8 cellular contexts compared by ENCODE assay signal in the genomic region with DNA sequence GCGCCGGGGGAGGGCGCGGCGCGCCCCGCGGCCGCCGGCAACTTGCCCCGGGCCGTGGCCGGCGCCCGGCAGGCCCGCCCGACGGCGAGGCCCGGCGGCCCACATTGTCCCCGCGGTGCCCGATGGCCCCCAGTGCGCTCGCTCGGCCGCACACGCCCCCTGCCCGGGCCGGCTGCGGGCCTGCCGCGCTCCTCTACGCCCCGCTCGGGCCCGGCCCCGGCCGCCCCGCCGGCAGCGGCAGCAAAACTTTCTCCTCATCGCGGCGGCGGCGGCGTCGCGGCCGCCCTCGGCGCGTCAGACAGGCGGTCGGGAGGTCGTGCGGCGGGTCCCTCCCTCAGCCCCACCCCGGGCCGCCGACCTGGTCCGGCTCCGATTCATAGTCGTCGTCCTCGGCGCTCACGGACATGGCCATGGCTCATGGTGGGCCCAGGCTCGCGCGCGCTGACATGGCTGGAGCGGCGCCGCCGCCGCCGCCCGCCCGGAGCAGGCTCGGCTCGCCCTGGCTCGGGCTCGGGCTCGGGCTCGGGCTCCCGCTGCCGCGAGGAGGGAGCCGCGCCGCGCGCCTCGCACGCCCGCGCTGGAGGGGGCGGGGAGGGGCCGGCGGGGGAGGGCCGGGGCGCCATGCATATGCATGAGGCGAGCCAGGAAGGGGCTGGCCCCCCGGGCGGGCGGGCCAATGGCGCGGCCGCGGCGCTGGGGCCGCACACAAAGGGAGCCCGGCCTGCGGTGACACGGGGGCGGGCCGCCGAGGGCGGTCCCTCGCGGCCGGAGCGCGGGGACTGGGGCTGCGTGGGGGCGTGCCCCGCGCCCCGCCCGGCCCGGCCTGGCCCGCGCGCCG.
DNase-seq lines count a peak whose midpoint lies in the region; ATAC-seq and TF ChIP-seq lines count a peak whose summit lies in the region.

No MANE protein-coding gene starts in this region.

- intact Hi-C loops in PC-9 (cut with micrococcal nuclease; ENCODE audit: unreplicated experiment) = no loop called here
- intact Hi-C loops in activated T-helper 1 cell treated with anti-CD3 and anti-CD28 coated beads, Interleukin-12 subunit alpha, Interleukin-12 subunit beta, Interleukin-2, Interleukin-4 antibody, amounts not matched to agents 30 ng/mL and 10 ng/mL and 1 ng/mL, durations not matched to agents 14 hours and 24 hours and 36 hours (cut with micrococcal nuclease) = loop anchor here (1.0 kb wide), 3 partner anchors 67 to 205 kb away; partner anchors contain the start of gene RNF34

- H3K4me3 ChIP-seq in PC-9 = peak overlapping the region; percentile 60
- peak overlapping the region; percentile 60 for H3K4me3 ChIP-seq in fibroblast of pulmonary artery (replicated peaks; ENCODE audit: low read depth, low read length)
- H3K4me3 ChIP-seq in neural cell (ENCODE audit: low read length) = peak overlapping the region; percentile 73

- H3K27me3 Mint-ChIP-seq in activated T-helper 1 cell treated with anti-CD3 and anti-CD28 coated beads, Interleukin-12 subunit alpha, Interleukin-12 subunit beta, Interleukin-2, Interleukin-4 antibody, amounts not matched to agents 30 ng/mL and 10 ng/mL and 1 ng/mL, durations not matched to agents 14 hours and 24 hours and 36 hours (ENCODE audit: insufficient read depth) = peaks cover 8% of the 10 kb centered on the region

- POLR2A ChIA-PET in PC-9 (lab: Charles Lee; ENCODE audit: unreplicated experiment) = no interaction called here

- no peak overlapping the region for H3K4me3 Mint-ChIP-seq in activated T-helper 1 cell treated with anti-CD3 and anti-CD28 coated beads, Interleukin-12 subunit alpha, Interleukin-12 subunit beta, Interleukin-2, Interleukin-4 antibody, amounts not matched to agents 30 ng/mL and 10 ng/mL and 1 ng/mL, durations not matched to agents 14 hours and 24 hours and 36 hours

- no peaks in the 10 kb centered on the region for H3K9me3 ChIP-seq in PC-9 (ENCODE audit: insufficient read depth, low read depth)
- H3K9me3 ChIP-seq in neural cell (ENCODE audit: low read length) = no peaks in the 10 kb centered on the region

- TF ChIP-seq EP300 in neural cell (conservative IDR thresholded peaks at IDR 0.05; ENCODE audit: poor library complexity, severe bottlenecking) = no peak

- no peaks in the 10 kb centered on the region for H3K27me3 ChIP-seq in PC-9 (ENCODE audit: insufficient read depth, low read depth)
- H3K27me3 ChIP-seq in neural cell (ENCODE audit: insufficient read depth, low read depth, low read length) = no peaks in the 10 kb centered on the region

- no peaks in the 10 kb centered on the region for H3K9me3 Mint-ChIP-seq in activated T-helper 1 cell treated with anti-CD3 and anti-CD28 coated beads, Interleukin-12 subunit alpha, Interleukin-12 subunit beta, Interleukin-2, Interleukin-4 antibody, amounts not matched to agents 30 ng/mL and 10 ng/mL and 1 ng/mL, durations not matched to agents 14 hours and 24 hours and 36 hours

- H3K27ac ChIP-seq in PC-9 (no peak overlapping the region), neural cell (ENCODE audit: low read length) (peak overlapping the region; percentile 65)

- H3K36me3 ChIP-seq in PC-9 (ENCODE audit: low read depth) (no peaks in the 10 kb centered on the region), neural cell (ENCODE audit: insufficient read depth, low read length) (no peaks in the 10 kb centered on the region)

- H3K79me2 ChIP-seq in PC-9 (ENCODE audit: low read depth) (peaks cover 30% of the 10 kb centered on the region), neural cell (replicated peaks; ENCODE audit: insufficient read depth, low read length) (peaks cover 21% of the 10 kb centered on the region)

- peak overlapping the region; percentile 73 for H3K4me2 ChIP-seq in PC-9
- no peak overlapping the region for H3K4me2 ChIP-seq in neural cell (ENCODE audit: low read length)

- H3K4me1 Mint-ChIP-seq in activated T-helper 1 cell treated with anti-CD3 and anti-CD28 coated beads, Interleukin-12 subunit alpha, Interleukin-12 subunit beta, Interleukin-2, Interleukin-4 antibody, amounts not matched to agents 30 ng/mL and 10 ng/mL and 1 ng/mL, durations not matched to agents 14 hours and 24 hours and 36 hours (ENCODE audit: low read depth) = peaks cover 30% of the 10 kb centered on the region

- TF ChIP-seq CTCF in PC-9 (conservative IDR thresholded peaks at IDR 0.05) (no peak), fibroblast of pulmonary artery (IDR thresholded peaks at IDR 0.05; ENCODE audit: low read length, missing control alignments) (no peak), neural cell (IDR thresholded peaks at IDR 0.05; ENCODE audit: poor library complexity, severe bottlenecking) (no peak)

- peak; percentile 80 for ATAC-seq in GM21528 (IDR thresholded peaks at IDR 0.05; ENCODE audit: low FRiP score, unreplicated experiment)
- ATAC-seq in stimulated activated naive CD8-positive, alpha-beta T cell treated with anti-CD3 and anti-CD28 coated beads, Interleukin-15, Interleukin-2, amounts not matched to agents 100 U/mL and 50 U/mL, for 24 hours = peak; percentile 95

- H2AFZ ChIP-seq in PC-9 = no peak overlapping the region
- no peak overlapping the region for H2AFZ ChIP-seq in neural cell (ENCODE audit: low read depth, low read length)

- H3K27ac Mint-ChIP-seq in activated T-helper 1 cell treated with anti-CD3 and anti-CD28 coated beads, Interleukin-12 subunit alpha, Interleukin-12 subunit beta, Interleukin-2, Interleukin-4 antibody, amounts not matched to agents 30 ng/mL and 10 ng/mL and 1 ng/mL, durations not matched to agents 14 hours and 24 hours and 36 hours = no peak overlapping the region

- H3K4me1 ChIP-seq in PC-9 (replicated peaks; ENCODE audit: insufficient read depth) = peaks cover 8% of the 10 kb centered on the region

- TF ChIP-seq RAD21 in neural cell (conservative IDR thresholded peaks at IDR 0.05) = no peak

- H3F3A ChIP-seq in PC-9 (ENCODE audit: insufficient read depth, low read depth) (peaks cover 12% of the 10 kb centered on the region), neural cell (ENCODE audit: insufficient read depth, low read length, poor library complexity, severe bottlenecking) (peaks cover 7% of the 10 kb centered on the region)

- peak overlapping the region; percentile 79 for H3K9ac ChIP-seq in neural cell (ENCODE audit: low read length)

- H4K20me1 ChIP-seq in PC-9 (ENCODE audit: insufficient read depth) (peaks cover 12% of the 10 kb centered on the region), neural cell (ENCODE audit: insufficient read depth) (no peaks in the 10 kb centered on the region)

- no TSS peak for BruUV-seq in PC-9 (replicated peaks; lab: Mats Ljungman, UMichigan)

- H3K9me2 ChIP-seq in PC-9 (ENCODE audit: insufficient read depth) = no peaks in the 10 kb centered on the region
- no peaks in the 10 kb centered on the region for H3K9me2 ChIP-seq in neural cell (ENCODE audit: insufficient read depth, low read length)

- CTCF ChIA-PET in PC-9 (lab: Charles Lee) = interaction anchor here (0.6 kb wide), 1 partner anchor 216 kb away, joined by 3 read pairs; no protein-coding TSS in a partner anchor

- DNase-seq in DMS53 (lab: John Stamatoyannopoulos, UW) (peak; percentile 97), HuH-7 (ENCODE audit: low spot score) (peak; percentile 80), PC-9 (peak; percentile 61 to 95), fibroblast of pulmonary artery (ENCODE audit: low read depth) (peak; percentile 86)
- peak; percentile 88 for DNase-seq in activated T-helper 1 cell treated with anti-CD3 and anti-CD28 coated beads, Interleukin-12 subunit alpha, Interleukin-12 subunit beta, Interleukin-2, Interleukin-4 antibody, amounts not matched to agents 30 ng/mL and 10 ng/mL and 1 ng/mL, durations not matched to agents 14 hours and 24 hours and 36 hours (ENCODE audit: low spot score)
- peak; percentile 91 for DNase-seq in stimulated activated naive CD8-positive, alpha-beta T cell treated with anti-CD3 and anti-CD28 coated beads, Interleukin-15, Interleukin-2, amounts not matched to agents 100 U/mL and 50 U/mL, for 24 hours

- H3K36me3 Mint-ChIP-seq in activated T-helper 1 cell treated with anti-CD3 and anti-CD28 coated beads, Interleukin-12 subunit alpha, Interleukin-12 subunit beta, Interleukin-2, Interleukin-4 antibody, amounts not matched to agents 30 ng/mL and 10 ng/mL and 1 ng/mL, durations not matched to agents 14 hours and 24 hours and 36 hours (ENCODE audit: low read depth) = peaks cover 4% of the 10 kb centered on the region

TF ChIP-seq in neural cell, 6 proteins besides CTCF, POLR2A, EP300 and RAD21:
- TF ChIP-seq, protein P1, sequence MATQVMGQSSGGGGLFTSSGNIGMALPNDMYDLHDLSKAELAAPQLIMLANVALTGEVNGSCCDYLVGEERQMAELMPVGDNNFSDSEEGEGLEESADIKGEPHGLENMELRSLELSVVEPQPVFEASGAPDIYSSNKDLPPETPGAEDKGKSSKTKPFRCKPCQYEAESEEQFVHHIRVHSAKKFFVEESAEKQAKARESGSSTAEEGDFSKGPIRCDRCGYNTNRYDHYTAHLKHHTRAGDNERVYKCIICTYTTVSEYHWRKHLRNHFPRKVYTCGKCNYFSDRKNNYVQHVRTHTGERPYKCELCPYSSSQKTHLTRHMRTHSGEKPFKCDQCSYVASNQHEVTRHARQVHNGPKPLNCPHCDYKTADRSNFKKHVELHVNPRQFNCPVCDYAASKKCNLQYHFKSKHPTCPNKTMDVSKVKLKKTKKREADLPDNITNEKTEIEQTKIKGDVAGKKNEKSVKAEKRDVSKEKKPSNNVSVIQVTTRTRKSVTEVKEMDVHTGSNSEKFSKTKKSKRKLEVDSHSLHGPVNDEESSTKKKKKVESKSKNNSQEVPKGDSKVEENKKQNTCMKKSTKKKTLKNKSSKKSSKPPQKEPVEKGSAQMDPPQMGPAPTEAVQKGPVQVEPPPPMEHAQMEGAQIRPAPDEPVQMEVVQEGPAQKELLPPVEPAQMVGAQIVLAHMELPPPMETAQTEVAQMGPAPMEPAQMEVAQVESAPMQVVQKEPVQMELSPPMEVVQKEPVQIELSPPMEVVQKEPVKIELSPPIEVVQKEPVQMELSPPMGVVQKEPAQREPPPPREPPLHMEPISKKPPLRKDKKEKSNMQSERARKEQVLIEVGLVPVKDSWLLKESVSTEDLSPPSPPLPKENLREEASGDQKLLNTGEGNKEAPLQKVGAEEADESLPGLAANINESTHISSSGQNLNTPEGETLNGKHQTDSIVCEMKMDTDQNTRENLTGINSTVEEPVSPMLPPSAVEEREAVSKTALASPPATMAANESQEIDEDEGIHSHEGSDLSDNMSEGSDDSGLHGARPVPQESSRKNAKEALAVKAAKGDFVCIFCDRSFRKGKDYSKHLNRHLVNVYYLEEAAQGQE (IDR thresholded peaks at IDR 0.05; ENCODE audit: borderline replicate concordance) = no peak
- TF ChIP-seq TAF1 (IDR thresholded peaks at IDR 0.05; ENCODE audit: low read depth) (no peak), EZH2 (IDR thresholded peaks at IDR 0.05; ENCODE audit: borderline replicate concordance, insufficient read depth, low read length, poor library complexity, severe bottlenecking) (no peak), MXI1 (conservative IDR thresholded peaks at IDR 0.05; ENCODE audit: poor library complexity, severe bottlenecking) (no peak), POLR2AphosphoS5 (IDR thresholded peaks at IDR 0.05) (peak; percentile 32), SMC3 (conservative IDR thresholded peaks at IDR 0.05; ENCODE audit: poor library complexity) (no peak)
TF ChIP-seq in neural cell: peak in this region for 1.
